ENCODE assay signal across 8 cellular contexts in the genomic region with DNA sequence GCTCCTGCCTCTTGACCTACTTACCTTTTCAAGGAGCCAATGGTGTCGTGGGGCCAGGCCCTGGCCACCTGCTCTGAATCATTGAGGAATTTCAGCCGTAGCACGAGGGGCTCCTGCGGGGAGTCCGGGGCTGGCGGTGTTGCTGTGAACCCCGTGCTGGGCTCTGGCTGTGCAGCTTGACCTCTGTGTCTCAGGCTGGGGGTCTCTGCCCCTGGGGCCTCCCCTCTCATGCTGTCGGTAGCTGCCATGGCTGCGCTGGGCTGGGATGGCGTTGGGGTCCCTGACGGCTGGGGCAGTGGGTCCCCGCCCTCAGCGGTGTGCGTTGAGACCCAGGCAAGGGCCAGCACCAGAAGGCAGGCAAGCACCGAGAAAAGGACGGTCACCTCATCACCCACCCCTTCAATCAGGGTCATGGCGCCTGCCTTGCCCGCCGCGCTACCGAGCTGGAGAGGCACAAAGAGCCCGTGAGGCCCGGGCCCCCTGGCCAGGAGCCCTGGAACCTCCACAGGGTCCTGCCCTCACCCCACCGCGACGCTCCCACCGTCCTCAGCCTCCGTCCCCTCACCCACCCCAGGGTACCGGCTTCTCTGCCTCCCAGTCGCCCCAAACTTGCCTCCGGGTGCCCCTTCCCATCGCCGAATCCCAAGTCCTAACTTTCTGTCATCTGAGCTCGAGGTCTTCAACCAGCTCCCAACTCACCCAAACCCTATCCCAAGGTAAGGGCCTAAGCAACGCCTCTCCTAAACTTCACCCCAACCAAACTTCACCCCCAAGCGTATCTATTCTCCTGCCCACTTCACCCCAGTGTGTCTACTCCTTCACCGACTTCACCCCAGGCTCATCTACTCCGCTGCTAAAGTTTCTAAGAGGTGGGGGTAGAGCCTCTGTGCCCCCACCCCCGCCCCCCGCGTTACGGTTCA. TPM values are rescaled to one million over a fixed set of nuclear protein-coding genes. Genes with fewer than 3 reads are reported as not detected.
A peak's percentile ranks its signal among the peaks of the same experiment; 100 is the strongest.
DNase-seq lines count a peak whose midpoint lies in the region; ATAC-seq and TF ChIP-seq lines count a peak whose summit lies in the region.

No MANE protein-coding gene starts in this region.

- H3K9me3 Mint-ChIP-seq in T-helper 2 cell treated with Interferon-gamma antibody and Interleukin-4, amounts not matched to agents 5 μg/mL and 100 μg/mL, for 36 hours, result no peaks in the 10 kb centered on the region

- H3K4me3 ChIP-seq in adrenal gland, result peak overlapping the region; percentile 33 to 97 (median 59)
- H3K4me3 ChIP-seq in thoracic aorta, result peak overlapping the region; percentile 98

- H3K4me3 Mint-ChIP-seq in T-helper 2 cell treated with Interferon-gamma antibody and Interleukin-4, amounts not matched to agents 5 μg/mL and 100 μg/mL, for 36 hours, result peak overlapping the region; percentile 93

- in situ Hi-C loops in ACHN (cut with HindIII; ENCODE audit: low pct_ligation_motif_present, low pct_unique_long_range_greater_than_20kb, low sequenced_read_pairs), result no loop called here

- no peak for TF ChIP-seq CTCF in adrenal gland (IDR thresholded peaks at IDR 0.05)
- no peak for TF ChIP-seq CTCF in thoracic aorta (IDR thresholded peaks at IDR 0.05)

- peaks cover 35% of the 10 kb centered on the region for H3K4me1 Mint-ChIP-seq in T-helper 2 cell treated with Interferon-gamma antibody and Interleukin-4, amounts not matched to agents 5 μg/mL and 100 μg/mL, for 36 hours (ENCODE audit: low read depth)

- H3K9me3 ChIP-seq in adrenal gland (replicated peaks in 1 of 3) (no peaks in the 10 kb centered on the region), thoracic aorta (no peaks in the 10 kb centered on the region)

- DNase-seq in T-helper 2 cell treated with Interferon-gamma antibody and Interleukin-4, amounts not matched to agents 5 μg/mL and 100 μg/mL, for 36 hours (ENCODE audit: low spot score), result no peak
- DNase-seq in T-helper 2 cell, result no peak
- DNase-seq in adrenal gland, result peak in 2 of 7 donors; percentile 36 to 43
- no peak for DNase-seq in thoracic aorta (ENCODE audit: low spot score)
- DNase-seq in ACHN, result no peak
- no peak for DNase-seq in NCI-H69 (lab: John Stamatoyannopoulos, UW)

- intact Hi-C loops in adrenal gland (cut with DNase I), result no loop called here

- H3K27me3 Mint-ChIP-seq in T-helper 2 cell treated with Interferon-gamma antibody and Interleukin-4, amounts not matched to agents 5 μg/mL and 100 μg/mL, for 36 hours (ENCODE audit: low read depth), result peaks cover 7% of the 10 kb centered on the region

- 52 to 57% (median 53%) methylated on average over 31 to 42 of the region's 42 CpGs for WGBS in adrenal gland, 4 donors

- H3K36me3 Mint-ChIP-seq in T-helper 2 cell treated with Interferon-gamma antibody and Interleukin-4, amounts not matched to agents 5 μg/mL and 100 μg/mL, for 36 hours (ENCODE audit: low read depth), result peaks cover 9% of the 10 kb centered on the region

- H3K36me3 ChIP-seq in adrenal gland (replicated peaks in 1 of 2), result no peaks in the 10 kb centered on the region
- H3K36me3 ChIP-seq in thoracic aorta, result no peaks in the 10 kb centered on the region

- ATAC-seq in thoracic aorta (ENCODE audit: insufficient number of reproducible peaks, low FRiP score, low read depth), result no peak
- ATAC-seq in GM21423 (IDR thresholded peaks at IDR 0.05; ENCODE audit: unreplicated experiment), result no peak

- H3K27ac ChIP-seq in adrenal gland (peak overlapping the region; percentile 69 to 96 (median 90)), layer of hippocampus (ENCODE audit: low read depth, low read length) (peak overlapping the region; percentile 88), thoracic aorta (peak overlapping the region; percentile 96 to 99)

- peak overlapping the region; percentile 83 for H3K27ac Mint-ChIP-seq in T-helper 2 cell treated with Interferon-gamma antibody and Interleukin-4, amounts not matched to agents 5 μg/mL and 100 μg/mL, for 36 hours

- H3K4me1 ChIP-seq in adrenal gland (replicated peaks in 1 of 2) (peaks cover 41 to 63% of the 10 kb centered on the region in 2 donors), thoracic aorta (ENCODE audit: control insufficient read depth in 1 of 2, low read depth in 2 of 2) (peaks cover 31 to 55% of the 10 kb centered on the region in 2 donors)

- no peak for TF ChIP-seq POLR2A in adrenal gland (IDR thresholded peaks at IDR 0.05)

- H3K27me3 ChIP-seq in adrenal gland (no peaks in the 10 kb centered on the region), layer of hippocampus (ENCODE audit: control insufficient read depth, insufficient read depth, low read length) (no peaks in the 10 kb centered on the region), thoracic aorta (replicated peaks; ENCODE audit: insufficient read depth) (no peaks in the 10 kb centered on the region)

RNA-seq across cellular contexts. Expression of a gene that starts 0.9 kb away (rescaled TPM):
- total RNA-seq in adrenal gland (10 to 100 TPM; 31.5 to 74.6 (median 43.4) TPM), thoracic aorta (10 to 100 TPM; 25.7 to 35.2 TPM)
- polyA plus RNA-seq in adrenal gland, result 100 to 1,000 TPM in 2 of 3 donors, 1 to 10 TPM in 1; 5.2 to 152 (median 101) TPM

RNA-seq across cellular contexts. Expression of a gene that starts 1.8 kb away (rescaled TPM):
- total RNA-seq in adrenal gland (100 to 1,000 TPM in 1 of 8 donors, 10 to 100 TPM in 7; 42.0 to 112 (median 85.8) TPM), thoracic aorta (100 to 1,000 TPM in 1 of 2 donors, 10 to 100 TPM in 1; 59.0 to 110 TPM)
- polyA plus RNA-seq in adrenal gland, result 100 to 1,000 TPM in 2 of 3 donors, 10 to 100 TPM in 1; 21.4 to 516 (median 281) TPM

RNA-seq across cellular contexts. Expression of a gene that starts 3.9 kb away (rescaled TPM):
- total RNA-seq in adrenal gland (100 to 1,000 TPM in 1 of 8 donors, 10 to 100 TPM in 7; 38.0 to 105 (median 50.9) TPM), thoracic aorta (10 to 100 TPM; 52.1 to 62.8 TPM)
- 100 to 1,000 TPM in 2 of 3 donors, 10 to 100 TPM in 1; 18.3 to 236 (median 111) TPM for polyA plus RNA-seq in adrenal gland

RNA-seq across cellular contexts. Expression of a gene that starts 23.0 kb away (rescaled TPM):
- 100 to 1,000 TPM in 7 of 8 donors, 10 to 100 TPM in 1; 67.4 to 179 (median 155) TPM for total RNA-seq in adrenal gland
- 100 to 1,000 TPM in 2 of 3 donors, 10 to 100 TPM in 1; 31.5 to 258 (median 157) TPM for polyA plus RNA-seq in adrenal gland
- 100 to 1,000 TPM in 1 of 2 donors, 10 to 100 TPM in 1; 89.1 to 119 TPM for total RNA-seq in thoracic aorta

RNA-seq across cellular contexts. Expression of a gene that starts 24.7 kb away (rescaled TPM):
- 10 to 100 TPM; 15.4 to 26.0 (median 21.8) TPM for total RNA-seq in adrenal gland
- polyA plus RNA-seq in adrenal gland, result 10 to 100 TPM; 15.8 to 19.3 (median 15.9) TPM
- 1 to 10 TPM; 1.8 to 3.1 TPM for total RNA-seq in thoracic aorta
